ENCODE assay signal across 9 cellular contexts in the genomic region with DNA sequence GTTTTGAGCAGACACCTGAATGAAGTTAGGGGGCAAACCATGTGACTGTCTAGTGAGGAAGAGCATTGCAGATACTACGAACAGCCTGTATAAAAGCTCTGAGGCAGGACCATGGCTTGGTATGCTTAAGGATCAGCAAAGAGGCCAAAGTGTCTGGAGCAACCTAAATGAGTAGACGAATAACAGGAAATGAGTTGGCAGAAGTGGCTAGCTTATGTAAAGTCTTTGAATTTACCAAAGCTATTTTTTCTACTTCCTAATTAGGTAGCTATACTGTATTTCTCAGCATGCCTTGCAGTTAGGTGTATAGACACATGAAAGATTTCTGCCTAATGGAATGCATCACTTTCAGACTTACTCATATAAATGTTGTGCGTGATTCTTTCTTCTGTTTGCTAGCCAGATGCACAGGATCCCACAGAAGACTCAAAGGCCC. TPM values are rescaled to one million over a fixed set of nuclear protein-coding genes. Genes with fewer than 3 reads are reported as not detected.
DNase-seq lines count a peak whose midpoint lies in the region; ATAC-seq, FAIRE-seq and TF ChIP-seq lines count a peak whose summit lies in the region.
"Had no signal": no experiment of that assay in that cellular context is flagged by ENCODE, and none has a peak within 500 bp of the region (broad histone marks: within the 10 kb centered on the region; RNA-seq: fewer than 3 reads in every experiment).

No MANE protein-coding gene starts in this region.

- H3K27me3 ChIP-seq in bronchial epithelial cell (ENCODE audit: control insufficient read depth, insufficient read depth, low read length) (no peaks in the 10 kb centered on the region), smooth muscle cell (ENCODE audit: low read depth) (no peaks in the 10 kb centered on the region)

- no peak for TF ChIP-seq CTCF in bronchial epithelial cell (IDR thresholded peaks at IDR 0.05; ENCODE audit: insufficient read depth, low read length, severe bottlenecking)
- TF ChIP-seq CTCF in smooth muscle cell (IDR thresholded peaks at IDR 0.05; ENCODE audit: borderline replicate concordance, insufficient read depth, poor library complexity, severe bottlenecking), result no peak

- ATAC-seq in GM18873 (IDR thresholded peaks at IDR 0.05; ENCODE audit: low FRiP score, unreplicated experiment), result no peak

- no peaks in the 10 kb centered on the region for H3K79me2 ChIP-seq in smooth muscle cell (ENCODE audit: low read depth)

- H3K4me2 ChIP-seq in smooth muscle cell, result peak overlapping the region; percentile 8

- peak overlapping the region; percentile 24 for H3K9ac ChIP-seq in smooth muscle cell (ENCODE audit: low read depth)

- WGBS in smooth muscle cell (ENCODE audit: low lambda C conversion rate), result 14% methylated on average over 3 of the region's 3 CpGs

- H3K4me3 ChIP-seq in bronchial epithelial cell (ENCODE audit: low read depth, low read length) (no peak overlapping the region), smooth muscle cell (no peak overlapping the region)

- peaks cover 7% of the 10 kb centered on the region for H3F3A ChIP-seq in smooth muscle cell (ENCODE audit: low read depth)

- H3K27ac ChIP-seq in smooth muscle cell (ENCODE audit: low read depth), result peak overlapping the region; percentile 84

- no peaks in the 10 kb centered on the region for H3K9me3 ChIP-seq in smooth muscle cell (replicated peaks; ENCODE audit: low read depth)

- H4K20me1 ChIP-seq in smooth muscle cell (ENCODE audit: low read depth), result no peaks in the 10 kb centered on the region

- FAIRE-seq in bronchial epithelial cell (lab: Jason Lieb, UNC), result no peak

- no peaks in the 10 kb centered on the region for H3K36me3 ChIP-seq in bronchial epithelial cell (ENCODE audit: control insufficient read depth, insufficient read depth, low read length)
- no peaks in the 10 kb centered on the region for H3K36me3 ChIP-seq in smooth muscle cell (ENCODE audit: low read depth)

- H3K4me1 ChIP-seq in smooth muscle cell (ENCODE audit: low read depth), result peaks cover 7% of the 10 kb centered on the region

- peak; percentile 25 for DNase-seq in activated CD4-positive, alpha-beta T cell treated with anti-CD3 and anti-CD28 coated beads, Interleukin-2, amount 50 U/mL, for 1 hour
- DNase-seq in activated CD4-positive, alpha-beta T cell treated with anti-CD3 and anti-CD28 coated beads for 48 hours, result no peak
- DNase-seq in NCI-H226 (peak; percentile 40), bronchial epithelial cell (ENCODE audit: low read depth) (peak; percentile 82), smooth muscle cell (lab: John Stamatoyannopoulos, UW; ENCODE audit: unreplicated experiment) (no peak), DMS 273 (lab: John Stamatoyannopoulos, UW; ENCODE audit: unreplicated experiment) (no peak), LoVo (ENCODE audit: low spot score) (no peak)

- H2AFZ ChIP-seq in smooth muscle cell (ENCODE audit: low read depth), result peak overlapping the region; percentile 61

RNA-seq across cellular contexts. Expression of a gene that starts 9.3 kb away (rescaled TPM):
- total RNA-seq in bronchial epithelial cell (not detected in 2 replicates), smooth muscle cell (1.8 and 3.0 TPM in 2 replicates)
- 0.25 and 0.47 TPM in 2 replicates for polyA plus RNA-seq in smooth muscle cell
- polyA plus RNA-seq: BJ had no signal

Comparison
In these comparisons a context has a peak if more than half of its experiments do, and no peak if none do; other contexts are left out.
1. DNase-seq: peak in activated CD4-positive, alpha-beta T cell treated with anti-CD3 and anti-CD28 coated beads, Interleukin-2, amount 50 U/mL, for 1 hour (single experiment), NCI-H226 (single experiment) and bronchial epithelial cell (single experiment); none in activated CD4-positive, alpha-beta T cell treated with anti-CD3 and anti-CD28 coated beads for 48 hours (single experiment), smooth muscle cell (single experiment), DMS 273 (single experiment) and LoVo (single experiment).